In the genomic region with DNA sequence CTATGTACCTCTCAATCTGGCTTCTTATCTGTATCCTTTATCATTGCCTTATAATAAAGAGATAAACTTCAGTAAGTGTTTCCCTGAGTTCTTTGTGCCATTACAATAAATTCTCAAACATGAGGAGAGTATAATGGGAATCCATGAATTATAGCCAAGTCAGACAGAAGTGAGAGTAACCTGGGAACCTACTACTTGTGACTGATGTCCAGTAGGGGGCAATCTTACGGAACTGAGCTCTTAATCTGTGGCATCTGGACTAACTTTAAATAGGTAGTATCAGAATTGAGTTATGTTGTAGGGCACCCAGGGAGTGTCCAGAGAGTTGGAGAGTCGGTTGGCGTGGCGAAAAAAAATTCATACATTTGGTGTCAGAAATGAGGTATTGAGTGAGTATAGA, we compare ENCODE assay signal across 9 cellular contexts.
DNase-seq lines count a peak whose midpoint lies in the region; ATAC-seq and TF ChIP-seq lines count a peak whose summit lies in the region.
"Had no signal": no experiment of that assay in that cellular context is flagged by ENCODE, and none has a peak within 500 bp of the region (broad histone marks: within the 10 kb centered on the region; RNA-seq: fewer than 3 reads in every experiment).

No MANE protein-coding gene starts in this region.

- H3K4me1 ChIP-seq in mammary epithelial cell (ENCODE audit: insufficient read depth, low read length), result no peaks in the 10 kb centered on the region

- CTCF ChIA-PET in mammary epithelial cell (lab: Charles Lee; ENCODE audit: low non-redundant PET), result interaction anchor here (0.5 to 0.7 kb wide), 3 partner anchors 12 to 604 kb away, joined by 4 to 5 read pairs (median 4); no protein-coding TSS in a partner anchor

- intact Hi-C loops in mammary epithelial cell (cut with micrococcal nuclease), result loop anchor here (5.0 kb wide), 1 partner anchor 195 kb away; no protein-coding TSS in a partner anchor

- no peaks in the 10 kb centered on the region for H3K79me2 ChIP-seq in mammary epithelial cell (ENCODE audit: insufficient read depth, low read length)

- no peak overlapping the region for H3K4me2 ChIP-seq in mammary epithelial cell (ENCODE audit: insufficient read depth, low read depth, low read length)

- H4K20me1 ChIP-seq in mammary epithelial cell (ENCODE audit: insufficient read depth, low read length), result no peaks in the 10 kb centered on the region

- dilution Hi-C loops in mammary epithelial cell (cut with HindIII; ENCODE audit: low sequenced_read_pairs), result no loop called here

- no peak overlapping the region for H2AFZ ChIP-seq in mammary epithelial cell (ENCODE audit: low read depth, low read length)

- DNase-seq in A172 (ENCODE audit: low spot score) (peak; percentile 42), NAMALWA (ENCODE audit: low spot score) (peak; percentile 58), mammary epithelial cell (peak; percentile 1), immature natural killer cell (no peak), anterior cingulate cortex (lab: John Stamatoyannopoulos, UW) (no peak), NCI-H345 treated with DMSO at 0.1 percent for 48 hours (lab: John Stamatoyannopoulos, UW; ENCODE audit: unreplicated experiment) (no peak)
- DNase-seq: NCI-H187 treated with DMSO at 0.1 percent for 48 hours had no signal

- no peak overlapping the region for H3K9ac ChIP-seq in mammary epithelial cell (ENCODE audit: insufficient read depth, low read length)

- H3K27ac Mint-ChIP-seq in immature natural killer cell, result no peak overlapping the region

- ATAC-seq in GM18867 (IDR thresholded peaks at IDR 0.05; ENCODE audit: unreplicated experiment) (peak; percentile 64), GM18907 (IDR thresholded peaks at IDR 0.05; ENCODE audit: unreplicated experiment) (no peak)

- in situ Hi-C loops in mammary epithelial cell (cut with MboI; ENCODE audit: low sequenced_read_pairs in 2 of 2), result no loop called here

- 66% methylated on average over 4 of the region's 4 CpGs for WGBS in mammary epithelial cell (ENCODE audit: low coverage, missing lambda C conversion rate)

- H3K4me3 ChIP-seq in mammary epithelial cell (replicated peaks in 1 of 3; ENCODE audit: insufficient read depth in 1 of 3, low read depth in 2 of 3, low read length in 3 of 3), result no peak overlapping the region

- peaks cover 0 to 4% (median 2%) of the 10 kb centered on the region in 3 donors for H3K27me3 Mint-ChIP-seq in immature natural killer cell (ENCODE audit: low read depth in 3 of 3)

- H3K36me3 Mint-ChIP-seq in immature natural killer cell, result no peaks in the 10 kb centered on the region

- TF ChIP-seq CTCF in mammary epithelial cell (conservative IDR thresholded peaks at IDR 0.05 in 1 of 2, IDR thresholded peaks at IDR 0.05 in 1 of 2; ENCODE audit: extremely low read depth in 1 of 2, insufficient read depth in 1 of 2, low read depth in 1 of 2, low read length in 2 of 2), result peak; percentile 53 to 55

- no TSS peak for BruUV-seq in mammary epithelial cell (replicated peaks; lab: Mats Ljungman, UMichigan)

- H3K27me3 ChIP-seq in mammary epithelial cell (ENCODE audit: insufficient read depth, low read length), result no peaks in the 10 kb centered on the region

- no peak overlapping the region for H3K4me3 Mint-ChIP-seq in immature natural killer cell

- H3K9me3 ChIP-seq in mammary epithelial cell (replicated peaks; ENCODE audit: insufficient read depth, low read length), result no peaks in the 10 kb centered on the region

- H3K36me3 ChIP-seq in mammary epithelial cell (ENCODE audit: insufficient read depth, low read length), result no peaks in the 10 kb centered on the region

- H3K4me1 Mint-ChIP-seq in immature natural killer cell, result no peaks in the 10 kb centered on the region

- H3K27ac ChIP-seq in mammary epithelial cell (ENCODE audit: insufficient read depth, low read depth, low read length), result no peak overlapping the region

- peaks cover 0 to 11% (median 7%) of the 10 kb centered on the region in 6 donors for H3K9me3 Mint-ChIP-seq in immature natural killer cell

Comparison
In these comparisons a context has a peak if more than half of its experiments do, and no peak if none do; other contexts are left out.
1. DNase-seq: peak in A172 (single experiment), NAMALWA (single experiment) and mammary epithelial cell (single experiment); none in immature natural killer cell (0 of 3), anterior cingulate cortex (0 of 58) and NCI-H345 treated with DMSO at 0.1 percent for 48 hours (single experiment).